In genomic region chr3:133799794-133800585, GRCh38 we compare ENCODE assay signal across 14 cellular contexts. TPM values are rescaled to one million over a fixed set of nuclear protein-coding genes. Genes with fewer than 3 reads are reported as not detected.
DNase-seq lines count a peak whose midpoint lies in the region; ATAC-seq and TF ChIP-seq lines count a peak whose summit lies in the region.
"Had no signal": no experiment of that assay in that cellular context is flagged by ENCODE, and none has a peak within 500 bp of the region (broad histone marks: within the 10 kb centered on the region; RNA-seq: fewer than 3 reads in every experiment).

No MANE protein-coding gene starts in this region.

- H3K36me3 ChIP-seq in BE2C (no peaks in the 10 kb centered on the region), Karpas-422 (ENCODE audit: insufficient read depth, low read length) (no peaks in the 10 kb centered on the region), lower lobe of right lung (no peaks in the 10 kb centered on the region)
- H3K36me3 ChIP-seq: colonic mucosa had no signal

- H3K4me3 ChIP-seq in BE2C (ENCODE audit: low read depth, low read length) (no peak overlapping the region), Karpas-422 (ENCODE audit: low read length) (no peak overlapping the region), lower lobe of right lung (no peak overlapping the region)
- H3K4me3 ChIP-seq: colonic mucosa had no signal

- H3K9me3 ChIP-seq in BE2C, result 0 out of 2 replicates have a peak, but pooled peaks cover 4% of the 10 kb centered on the region
- H3K9me3 ChIP-seq in Karpas-422 (ENCODE audit: low read length), result no peaks in the 10 kb centered on the region
- H3K9me3 ChIP-seq in lower lobe of right lung, result no peaks in the 10 kb centered on the region
- H3K9me3 ChIP-seq: colonic mucosa had no signal

- H3K4me1 ChIP-seq in BE2C (no peaks in the 10 kb centered on the region), Karpas-422 (ENCODE audit: low read length) (peaks cover 36% of the 10 kb centered on the region), lower lobe of right lung (peaks cover under 1% of the 10 kb centered on the region)
- H3K4me1 ChIP-seq: colonic mucosa had no signal

- H3K27me3 ChIP-seq in BE2C (peaks cover 7% of the 10 kb centered on the region; the same call in 1 of the 2 replicates), Karpas-422 (ENCODE audit: low read length) (no peaks in the 10 kb centered on the region), lower lobe of right lung (ENCODE audit: low read depth) (no peaks in the 10 kb centered on the region)
- H3K27me3 ChIP-seq: colonic mucosa had no signal

- no peaks in the 10 kb centered on the region for H3K9me2 ChIP-seq in Karpas-422 (replicated peaks; ENCODE audit: insufficient read depth, low read length)

- TF ChIP-seq CTCF in BE2C (IDR thresholded peaks at IDR 0.05; ENCODE audit: low read depth, low read length) (no peak), lower lobe of right lung (IDR thresholded peaks at IDR 0.05) (no peak)

- no peaks in the 10 kb centered on the region for H3K79me2 ChIP-seq in Karpas-422 (ENCODE audit: low read length)
- H3K79me2 ChIP-seq: parathyroid adenoma had no signal

- H3K27ac ChIP-seq in Karpas-422 (ENCODE audit: low read length) (no peak overlapping the region), lower lobe of right lung (no peak overlapping the region)
- H3K27ac ChIP-seq: colonic mucosa, parathyroid adenoma had no signal

- H3K4me2 ChIP-seq in Karpas-422 (ENCODE audit: low read depth, low read length, poor library complexity, severe bottlenecking), result peak overlapping the region; percentile 5

- DNase-seq in BE2C (peak; percentile 18), Karpas-422 (peak; percentile 82), SW480 (ENCODE audit: low spot score) (peak; percentile 22), lower lobe of right lung (no peak), KG1 (lab: John Stamatoyannopoulos, UW) (no peak), NCI-H446 treated with DMSO at 0.1 percent for 48 hours (lab: John Stamatoyannopoulos, UW) (no peak)
- DNase-seq: CD4-positive, CD25-positive, alpha-beta regulatory T cell; colonic mucosa; foreskin melanocyte; NCI-H187; stimulated activated CD4-positive, alpha-beta T cell treated with anti-CD3 and anti-CD28 coated beads, Interleukin-4, amount 100 ng/mL, for 24 hours had no signal

- ATAC-seq in lower lobe of right lung, result peak; percentile 49 to 55
- no peak for ATAC-seq in HG03175 (IDR thresholded peaks at IDR 0.05; ENCODE audit: unreplicated experiment)
- no peak for ATAC-seq in HG03457 (IDR thresholded peaks at IDR 0.05; ENCODE audit: unreplicated experiment)

- H3K9ac ChIP-seq in Karpas-422 (ENCODE audit: low read length), result no peak overlapping the region
- H3K9ac ChIP-seq: parathyroid adenoma had no signal

- no peaks in the 10 kb centered on the region for H4K20me1 ChIP-seq in Karpas-422 (ENCODE audit: insufficient read depth, low read depth, low read length)

- intact Hi-C loops in lower lobe of right lung (cut with DNase I), result no loop called here

- H2AFZ ChIP-seq in Karpas-422 (ENCODE audit: low read length), result no peak overlapping the region
- H2AFZ ChIP-seq: parathyroid adenoma had no signal

RNA-seq across cellular contexts. Expression of gene SRPRB, which starts 5.6 kb away (rescaled TPM):
- polyA plus RNA-seq in BE2C (2012; ENCODE audit: insufficient read depth, insufficient read length, low read depth), result 172 TPM
- 62.6 and 85.7 TPM in 2 replicates for total RNA-seq in Karpas-422 (2014; rRNA removed; shearing (Covaris generic); ENCODE audit: low replicate concordance)
- total RNA-seq in lower lobe of right lung, result 43.3 TPM

RNA-seq across cellular contexts. Expression of gene TF, which starts 53.8 kb away (rescaled TPM):
- 0.45 TPM for polyA plus RNA-seq in BE2C (2012; ENCODE audit: insufficient read depth, insufficient read length, low read depth)
- 0.36 and 1.6 TPM in 2 replicates for total RNA-seq in Karpas-422 (2014; rRNA removed; shearing (Covaris generic); ENCODE audit: low replicate concordance)
- 2.8 TPM for total RNA-seq in lower lobe of right lung
- polyA plus RNA-seq: CD4-positive, CD25-positive, alpha-beta regulatory T cell had no signal

Comparison
In these comparisons a context has a peak if more than half of its experiments do, and no peak if none do; other contexts are left out.
1. DNase-seq: peak in BE2C (single experiment), Karpas-422 (single experiment) and SW480 (single experiment); none in lower lobe of right lung (single experiment), KG1 (single experiment) and NCI-H446 treated with DMSO at 0.1 percent for 48 hours (single experiment).
2. ATAC-seq: peak in lower lobe of right lung (2 of 2); none in HG03175 (single experiment) and HG03457 (single experiment).